21 cellular contexts compared by ENCODE assay signal in the genomic region with DNA sequence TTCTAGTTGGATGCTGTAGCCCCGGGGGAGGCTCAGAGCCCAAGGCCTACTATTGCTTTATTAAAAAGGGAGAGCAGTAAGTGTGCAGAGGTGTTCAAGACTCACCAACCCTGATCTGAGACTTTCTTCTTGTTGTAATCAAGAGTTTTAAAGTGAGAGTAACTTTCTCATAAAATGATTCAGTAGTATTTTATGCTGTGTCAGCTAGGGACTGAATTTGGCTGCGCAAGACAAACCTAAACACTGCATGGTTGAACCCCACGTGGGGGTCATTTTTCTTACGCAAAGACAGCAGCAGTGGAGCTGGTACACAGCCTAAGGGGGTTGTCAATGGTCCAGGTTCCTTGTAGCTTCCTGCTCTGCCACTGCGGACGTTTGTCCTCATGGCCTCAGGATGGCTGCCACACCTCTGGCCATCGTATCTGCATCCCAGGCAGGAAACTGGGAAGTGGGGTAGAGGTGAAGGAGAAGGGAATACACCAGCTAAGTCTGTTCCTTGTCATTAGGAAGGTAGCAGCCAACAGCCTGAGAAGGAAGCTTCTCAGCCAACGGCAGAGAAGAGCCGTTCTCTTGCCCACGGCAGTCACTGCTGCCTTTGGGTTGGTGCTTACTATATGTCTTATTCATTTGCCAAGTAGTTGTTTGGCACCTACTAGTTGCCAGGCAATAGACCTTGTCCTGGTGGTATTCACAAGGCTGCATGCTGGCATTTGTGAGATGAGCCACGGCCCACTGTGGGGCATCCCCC. TPM values are rescaled to one million over a fixed set of nuclear protein-coding genes. Genes with fewer than 3 reads are reported as not detected.
"Had no signal": no experiment of that assay in that cellular context is flagged by ENCODE, and none has a peak within 500 bp of the region (broad histone marks: within the 10 kb centered on the region; RNA-seq: fewer than 3 reads in every experiment).

No MANE protein-coding gene starts in this region.

- ATAC-seq: naive thymus-derived CD8-positive, alpha-beta T cell had no signal

- FAIRE-seq: bronchial epithelial cell, endothelial cell of umbilical vein, frontal cortex had no signal

- H3K9ac ChIP-seq: neural progenitor cell had no signal

- H3K4me3 ChIP-seq: esophagus muscularis mucosa, neural progenitor cell, spleen, upper lobe of left lung had no signal

- H3K36me3 ChIP-seq: neural progenitor cell, spleen, upper lobe of left lung had no signal

- H2AFZ ChIP-seq: neural progenitor cell had no signal

- H3K27ac ChIP-seq: esophagus muscularis mucosa, neural progenitor cell, spleen, upper lobe of left lung had no signal

- DNase-seq: activated CD4-positive, alpha-beta memory T cell treated with anti-CD3 and anti-CD28 coated beads for 36 hours; activated CD4-positive, alpha-beta T cell treated with anti-CD3 and anti-CD28 coated beads for 4 hours; activated CD4-positive, CD25-positive, alpha-beta regulatory T cell; activated naive CD4-positive, alpha-beta T cell treated with Interleukin-2 at 50 U/mL for 16 hours; activated naive CD8-positive, alpha-beta T cell treated with anti-CD3 and anti-CD28 coated beads for 36 hours; activated T-cell treated with anti-CD3 and anti-CD28 coated beads, Interleukin-2, amount 50 U/mL, for 48 hours; amniotic stem cell; effector memory CD4-positive, alpha-beta T cell; head of caudate nucleus; islet precursor cell; naive thymus-derived CD8-positive, alpha-beta T cell; spleen; stimulated activated CD4-positive, alpha-beta T cell treated with anti-CD3 and anti-CD28 coated beads, Interleukin-4, amount 100 ng/mL, for 1 hour; stimulated activated naive CD4-positive, alpha-beta T cell; T1000 had no signal

- H3K27me3 ChIP-seq: neural progenitor cell had no signal

RNA-seq across cellular contexts. Expression of gene ELFN1, which starts 44.7 kb away (rescaled TPM):
- total RNA-seq: naive thymus-derived CD8-positive, alpha-beta T cell had no signal
- polyA plus RNA-seq: naive thymus-derived CD8-positive, alpha-beta T cell had no signal
